Comparison of ENCODE assay signal across 15 cellular contexts in the genomic region with DNA sequence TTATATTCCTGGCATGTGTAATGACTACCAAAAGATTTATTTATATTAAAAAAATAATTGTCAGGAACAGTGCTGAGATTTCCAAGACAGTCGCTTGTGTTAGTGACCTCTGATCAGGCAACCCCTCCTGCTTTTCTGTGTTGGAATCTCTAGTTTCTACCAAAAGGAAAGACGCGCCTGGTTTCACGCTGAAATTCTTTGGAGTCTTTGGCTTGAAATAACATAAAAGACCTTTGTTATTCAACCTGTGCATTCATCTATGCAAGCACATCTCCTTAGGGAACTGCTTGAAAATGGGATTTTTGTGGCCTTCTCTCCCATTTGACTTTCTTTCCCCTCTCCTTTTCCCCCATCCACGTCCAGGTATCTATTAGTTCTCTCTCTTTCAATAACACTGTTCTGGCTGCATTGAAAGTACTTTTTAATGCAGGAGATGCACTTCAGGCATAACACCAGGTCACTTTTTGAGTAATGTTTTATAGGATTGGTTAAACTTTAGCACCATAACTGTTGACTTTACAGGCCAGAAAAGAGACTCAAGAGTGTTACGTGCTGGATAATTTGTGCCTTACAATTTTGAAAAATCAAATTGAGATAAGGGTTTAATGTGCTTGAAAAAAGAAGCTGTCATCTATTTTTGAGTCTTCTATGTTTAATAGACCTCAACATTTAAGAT.
"Had no signal": no experiment of that assay in that cellular context is flagged by ENCODE, and none has a peak within 500 bp of the region (broad histone marks: within the 10 kb centered on the region; RNA-seq: fewer than 3 reads in every experiment).

No MANE protein-coding gene starts in this region.

- H3K9me3 Mint-ChIP-seq: mesothelial cell of epicardium; neural crest cell; stimulated activated naive CD8-positive, alpha-beta T cell treated with anti-CD3 and anti-CD28 coated beads, Interleukin-15, amount 100 ng/mL, for 72 hours had no signal

- H3K27me3 Mint-ChIP-seq: stimulated activated naive CD8-positive, alpha-beta T cell treated with anti-CD3 and anti-CD28 coated beads, Interleukin-15, amount 100 ng/mL, for 72 hours had no signal

- H3K4me3 ChIP-seq: ovary, upper lobe of right lung had no signal

- H3K36me3 ChIP-seq: ovary, upper lobe of right lung had no signal

- H3K4me1 ChIP-seq: foreskin keratinocyte, upper lobe of right lung had no signal

- DNase-seq: activated CD4-positive, CD25-positive, alpha-beta regulatory T cell treated with anti-CD3 and anti-CD28 coated beads, Interleukin-2, amount 50 U/mL, for 72 hours; activated naive CD4-positive, alpha-beta T cell; activated T-cell treated with anti-CD3 and anti-CD28 coated beads for 4 hours; aorta; cerebellar nuclear complex; effector memory CD4-positive, alpha-beta T cell; foreskin keratinocyte; ovary; stimulated activated CD4-positive, alpha-beta T cell treated with anti-CD3 and anti-CD28 coated beads, Interleukin-1b, Interleukin-23, amount 100 ng/mL, for 48 hours; stimulated activated naive CD8-positive, alpha-beta T cell treated with anti-CD3 and anti-CD28 coated beads, Interleukin-15, amount 100 ng/mL, for 72 hours; T-helper 1 cell; T1000; upper lobe of right lung had no signal

- H3K27me3 ChIP-seq: ovary, upper lobe of right lung had no signal

- ATAC-seq: foreskin keratinocyte; stimulated activated naive CD8-positive, alpha-beta T cell treated with anti-CD3 and anti-CD28 coated beads, Interleukin-15, amount 100 ng/mL, for 72 hours; upper lobe of right lung had no signal

- H3K36me3 Mint-ChIP-seq: mesothelial cell of epicardium had no signal

- H3K4me3 Mint-ChIP-seq: mesothelial cell of epicardium; neural crest cell; stimulated activated naive CD8-positive, alpha-beta T cell treated with anti-CD3 and anti-CD28 coated beads, Interleukin-15, amount 100 ng/mL, for 72 hours had no signal

- H3K27ac ChIP-seq: foreskin keratinocyte, ovary, upper lobe of right lung had no signal

- H3K9me3 ChIP-seq: ovary, upper lobe of right lung had no signal

- H3K4me1 Mint-ChIP-seq: mesothelial cell of epicardium; stimulated activated naive CD8-positive, alpha-beta T cell treated with anti-CD3 and anti-CD28 coated beads, Interleukin-15, amount 100 ng/mL, for 72 hours had no signal

- H3K27ac Mint-ChIP-seq: mesothelial cell of epicardium; stimulated activated naive CD8-positive, alpha-beta T cell treated with anti-CD3 and anti-CD28 coated beads, Interleukin-15, amount 100 ng/mL, for 72 hours had no signal
